Comparison of ENCODE assay signal across 1 cellular context in genomic region chr13:81334481-81334880, GRCh38.
TF ChIP-seq lines count a peak whose summit lies in the region.

No MANE protein-coding gene starts in this region.

TF ChIP-seq in H1, 55 proteins besides CTCF, POLR2A, EP300 and RAD21 (continued from another document):
- no peak for TF ChIP-seq E2F6 (IDR thresholded peaks at IDR 0.05)
- no peak for TF ChIP-seq NRF1 (IDR thresholded peaks at IDR 0.05; ENCODE audit: low read depth, low read length)
TF ChIP-seq in H1: peak in this region for 0.
